27 cellular contexts compared by ENCODE assay signal in the genomic region with DNA sequence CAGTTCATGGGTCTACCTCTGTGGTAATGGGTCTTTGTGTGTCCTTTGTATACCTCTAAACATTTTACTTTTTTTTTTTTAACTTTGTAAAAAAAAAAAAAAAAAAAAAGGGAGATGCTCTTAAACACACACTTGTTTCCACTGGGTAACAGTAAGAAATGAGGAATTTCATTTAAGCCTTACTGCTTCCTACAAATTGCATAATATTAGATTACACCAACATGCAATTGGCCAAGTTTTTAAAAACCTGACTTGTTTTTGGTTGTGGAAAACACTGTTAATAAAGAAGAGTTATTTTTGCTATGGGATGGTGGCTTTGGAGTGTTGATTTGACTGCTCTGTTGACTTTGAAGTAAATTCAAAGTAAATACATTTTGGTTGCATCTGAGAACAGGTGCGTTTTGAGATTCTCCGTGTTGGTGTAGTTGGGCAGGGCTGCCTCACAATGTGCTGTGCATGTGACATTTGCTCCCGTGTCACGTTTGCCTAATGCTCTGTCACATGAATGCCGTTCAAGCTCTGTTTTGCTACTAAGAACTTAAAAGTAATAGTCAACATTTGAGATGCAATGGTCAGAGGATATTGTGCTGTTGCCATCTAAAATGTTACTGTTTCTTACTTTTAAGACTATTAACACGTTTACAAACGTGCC.
DNase-seq lines count a peak whose midpoint lies in the region; TF ChIP-seq lines count a peak whose summit lies in the region.
"Had no signal": no experiment of that assay in that cellular context is flagged by ENCODE, and none has a peak within 500 bp of the region (broad histone marks: within the 10 kb centered on the region; RNA-seq: fewer than 3 reads in every experiment).

No MANE protein-coding gene starts in this region.

- H3F3A ChIP-seq in GM23248 (ENCODE audit: insufficient read depth) = peaks cover 19% of the 10 kb centered on the region

- peak; percentile 9 for DNase-seq in DMS153 (lab: John Stamatoyannopoulos, UW)
- DNase-seq in DMS153 treated with DMSO at 0.1 percent for 48 hours (lab: John Stamatoyannopoulos, UW; ENCODE audit: unreplicated experiment) = no peak
- peak; percentile 22 for DNase-seq in GM23248
- peak; percentile 1 for DNase-seq in NCI-H510A (lab: John Stamatoyannopoulos, UW)
- DNase-seq in prostate gland (ENCODE audit: low spot score) = peak; percentile 19
- no peak for DNase-seq in activated naive CD4-positive, alpha-beta T cell treated with anti-CD3 and anti-CD28 coated beads, Interleukin-2, amount 50 U/mL, for 16 hours
- no peak for DNase-seq in brain microvascular endothelial cell
- no peak for DNase-seq in activated CD4-positive, alpha-beta T cell treated with anti-CD3 and anti-CD28 coated beads, Interleukin-2, amount 50 U/mL, for 1 hour
- DNase-seq: activated CD4-positive, alpha-beta T cell treated with anti-CD3 and anti-CD28 coated beads, Interleukin-2, amount 10 ng/mL, durations not matched to agents 24 days and 14 days; activated T-cell treated with anti-CD3 and anti-CD28 coated beads, Interleukin-2, amount 50 U/mL, for 4 hours; CD4-positive, CD25-positive, alpha-beta regulatory T cell; dermis blood vessel endothelial cell; GDM1; hippocampal formation; KG1; left cardiac atrium; mesendoderm; MM.1S; NCI-H187 treated with DMSO at 0.1 percent for 48 hours; NCI-H226; NK-92 treated with Interleukin-12 subunit alpha and Interleukin-12 subunit beta, amount 100 ng/mL, for 24 hours; stimulated activated naive CD4-positive, alpha-beta T cell treated with Interleukin-2 at 50 U/mL for 16 hours; SW 1271; T1000 had no signal

- no peak overlapping the region for H3K9ac ChIP-seq in GM23248

- H3K27me3 ChIP-seq in GM23248 (replicated peaks; ENCODE audit: insufficient read depth) = no peaks in the 10 kb centered on the region
- no peaks in the 10 kb centered on the region for H3K27me3 ChIP-seq in prostate gland (replicated peaks; ENCODE audit: insufficient read depth)
- H3K27me3 ChIP-seq in brain microvascular endothelial cell (replicated peaks) = no peaks in the 10 kb centered on the region
- H3K27me3 ChIP-seq: gastroesophageal sphincter, neutrophil had no signal

- H3K4me2 ChIP-seq in GM23248 (ENCODE audit: unreplicated experiment) = no peak overlapping the region

- 32 to 40% methylated on average over 7 of the region's 7 CpGs for WGBS in GM23248 (ENCODE audit: low coverage in 1 of 2, low lambda C conversion rate in 2 of 2, missing lambda C conversion rate in 2 of 2), 2 experiments
- WGBS in prostate gland = 55% methylated on average over 7 of the region's 7 CpGs

- H2AFZ ChIP-seq in GM23248 = no peak overlapping the region

- H4K20me1 ChIP-seq in GM23248 (ENCODE audit: insufficient read depth) = no peaks in the 10 kb centered on the region

- peaks cover 45% of the 10 kb centered on the region for H3K79me2 ChIP-seq in GM23248 (ENCODE audit: insufficient read depth)

- intact Hi-C loops in prostate gland (cut with DNase I) = no loop called here

- no peaks in the 10 kb centered on the region for H3K9me2 ChIP-seq in GM23248 (ENCODE audit: insufficient read depth)

- H3K4me1 ChIP-seq in GM23248 (ENCODE audit: insufficient read depth) (no peaks in the 10 kb centered on the region), prostate gland (replicated peaks) (no peaks in the 10 kb centered on the region)
- H3K4me1 ChIP-seq: gastroesophageal sphincter had no signal

- TF ChIP-seq CTCF in prostate gland (IDR thresholded peaks at IDR 0.05) = no peak
- TF ChIP-seq CTCF in brain microvascular endothelial cell (IDR thresholded peaks at IDR 0.05; ENCODE audit: low read depth, low read length, missing control alignments) = no peak

- in situ Hi-C loops in GM23248 (cut with MboI) (no loop called here), brain microvascular endothelial cell (cut with HindIII; ENCODE audit: low pct_ligation_motif_present, low sequenced_read_pairs) (no loop called here)

- TF ChIP-seq POLR2A in prostate gland (IDR thresholded peaks at IDR 0.05) = no peak

- H3K9me3 ChIP-seq in GM23248 (ENCODE audit: low read depth) (no peaks in the 10 kb centered on the region), prostate gland (no peaks in the 10 kb centered on the region)
- H3K9me3 ChIP-seq: gastroesophageal sphincter, neutrophil had no signal

- H3K4me3 ChIP-seq in GM23248 (no peak overlapping the region), prostate gland (no peak overlapping the region), brain microvascular endothelial cell (ENCODE audit: low read depth, low read length) (no peak overlapping the region)
- H3K4me3 ChIP-seq: gastroesophageal sphincter had no signal

- H3K36me3 ChIP-seq in GM23248 (ENCODE audit: low read depth) (peaks cover 96% of the 10 kb centered on the region), prostate gland (peaks cover 0 to 6% of the 10 kb centered on the region in 2 donors), brain microvascular endothelial cell (replicated peaks) (peaks cover 67% of the 10 kb centered on the region)
- H3K36me3 ChIP-seq: neutrophil had no signal

- H3K27ac ChIP-seq in GM23248 (no peak overlapping the region), prostate gland (no peak overlapping the region), brain microvascular endothelial cell (no peak overlapping the region)
- H3K27ac ChIP-seq: 22Rv1, gastroesophageal sphincter, neutrophil had no signal

Comparison
In these comparisons a context has a peak if more than half of its experiments do, and no peak if none do; other contexts are left out.
1. DNase-seq: peak in DMS153 (single experiment), GM23248 (single experiment), NCI-H510A (single experiment) and prostate gland (single experiment); none in DMS153 treated with DMSO at 0.1 percent for 48 hours (single experiment), activated naive CD4-positive, alpha-beta T cell treated with anti-CD3 and anti-CD28 coated beads, Interleukin-2, amount 50 U/mL, for 16 hours (single experiment), brain microvascular endothelial cell (single experiment) and activated CD4-positive, alpha-beta T cell treated with anti-CD3 and anti-CD28 coated beads, Interleukin-2, amount 50 U/mL, for 1 hour (single experiment).